ENCODE assay signal across 20 cellular contexts in genomic region chr10:97442277-97442676, GRCh38. TPM values are rescaled to one million over a fixed set of nuclear protein-coding genes. Genes with fewer than 3 reads are reported as not detected.
DNase-seq lines count a peak whose midpoint lies in the region; ATAC-seq and TF ChIP-seq lines count a peak whose summit lies in the region.
"Had no signal": no experiment of that assay in that cellular context is flagged by ENCODE, and none has a peak within 500 bp of the region (broad histone marks: within the 10 kb centered on the region; RNA-seq: fewer than 3 reads in every experiment).

No MANE protein-coding gene starts in this region.

- no peaks in the 10 kb centered on the region for H3K9me3 Mint-ChIP-seq in activated T-cell treated with anti-CD3 and anti-CD28 coated beads, Interleukin-2, amount 50 U/mL, for 72 hours
- no peaks in the 10 kb centered on the region for H3K9me3 Mint-ChIP-seq in activated T-cell treated with anti-CD3 and anti-CD28 coated beads, Interleukin-2, amount 50 U/mL, for 4 hours
- H3K9me3 Mint-ChIP-seq: GM23338, H9 had no signal

- no peaks in the 10 kb centered on the region for H3K27me3 Mint-ChIP-seq in activated T-cell treated with anti-CD3 and anti-CD28 coated beads, Interleukin-2, amount 50 U/mL, for 72 hours (ENCODE audit: low read depth)
- H3K27me3 Mint-ChIP-seq in activated T-cell treated with anti-CD3 and anti-CD28 coated beads, Interleukin-2, amount 50 U/mL, for 4 hours (ENCODE audit: low read depth): no peaks in the 10 kb centered on the region
- H3K27me3 Mint-ChIP-seq: CD4-positive, alpha-beta memory T cell had no signal

- no peak for ATAC-seq in activated T-cell treated with anti-CD3 and anti-CD28 coated beads, Interleukin-2, amount 50 U/mL, for 72 hours (replicated peaks in 1 of 2)
- ATAC-seq in activated T-cell treated with anti-CD3 and anti-CD28 coated beads, Interleukin-2, amount 50 U/mL, for 4 hours: no peak
- ATAC-seq in GM19452 (IDR thresholded peaks at IDR 0.05; ENCODE audit: unreplicated experiment) (no peak), GM21717 (IDR thresholded peaks at IDR 0.05; ENCODE audit: unreplicated experiment) (no peak), HG02885 (IDR thresholded peaks at IDR 0.05; ENCODE audit: poor library complexity, unreplicated experiment) (no peak)
- ATAC-seq: A549, GM23338, HCT116 had no signal

- peak overlapping the region; percentile 54 for H3K27ac Mint-ChIP-seq in activated T-cell treated with anti-CD3 and anti-CD28 coated beads, Interleukin-2, amount 50 U/mL, for 72 hours
- H3K27ac Mint-ChIP-seq: CD4-positive, alpha-beta memory T cell; GM23338; H9 had no signal

- no peak for DNase-seq in activated T-cell treated with anti-CD3 and anti-CD28 coated beads, Interleukin-2, amount 50 U/mL, for 72 hours
- no peak for DNase-seq in activated T-cell treated with anti-CD3 and anti-CD28 coated beads, Interleukin-2, amount 50 U/mL, for 4 hours
- peak; percentile 68 for DNase-seq in ACHN
- no peak for DNase-seq in RWPE1 (ENCODE audit: low spot score)
- peak; percentile 71 for DNase-seq in foreskin melanocyte
- DNase-seq: 8988T; C1 segment of cervical spinal cord; Calu3; CD4-positive, alpha-beta memory T cell; COR-L47; DMS53; DMS79 treated with DMSO at 0.1 percent for 48 hours; GF-D8; H9 had no signal

- in situ Hi-C loops in ACHN (cut with HindIII; ENCODE audit: low pct_ligation_motif_present, low pct_unique_long_range_greater_than_20kb, low sequenced_read_pairs): no loop called here

- peaks cover 34% of the 10 kb centered on the region for H3K4me1 Mint-ChIP-seq in activated T-cell treated with anti-CD3 and anti-CD28 coated beads, Interleukin-2, amount 50 U/mL, for 72 hours (ENCODE audit: low read depth)
- peaks cover 29% of the 10 kb centered on the region for H3K4me1 Mint-ChIP-seq in activated T-cell treated with anti-CD3 and anti-CD28 coated beads, Interleukin-2, amount 50 U/mL, for 4 hours (ENCODE audit: low read depth)

- H3K27ac ChIP-seq in RWPE1: peak overlapping the region; percentile 27
- H3K27ac ChIP-seq: A549 had no signal

- H3K4me3 Mint-ChIP-seq in activated T-cell treated with anti-CD3 and anti-CD28 coated beads, Interleukin-2, amount 50 U/mL, for 72 hours: no peak overlapping the region
- no peak overlapping the region for H3K4me3 Mint-ChIP-seq in activated T-cell treated with anti-CD3 and anti-CD28 coated beads, Interleukin-2, amount 50 U/mL, for 4 hours
- H3K4me3 Mint-ChIP-seq: CD4-positive, alpha-beta memory T cell; GM23338; H9 had no signal

- TF ChIP-seq CTCF in RWPE1 (conservative IDR thresholded peaks at IDR 0.05; ENCODE audit: low read depth): no peak

- H3K36me3 Mint-ChIP-seq in activated T-cell treated with anti-CD3 and anti-CD28 coated beads, Interleukin-2, amount 50 U/mL, for 72 hours (ENCODE audit: insufficient read depth in 2 of 2): peaks cover 17 to 23% of the 10 kb centered on the region in 2 donors
- H3K36me3 Mint-ChIP-seq in activated T-cell treated with anti-CD3 and anti-CD28 coated beads, Interleukin-2, amount 50 U/mL, for 4 hours (ENCODE audit: insufficient read depth): peaks cover 20% of the 10 kb centered on the region

- CTCF ChIA-PET in RWPE1 (lab: Yijun Ruan, JAX): interaction anchor here (0.6 kb wide), 1 partner anchor 61 kb away, joined by 3 read pairs; no protein-coding TSS in a partner anchor

- POLR2A ChIA-PET in RWPE1 (lab: Yijun Ruan, JAX; ENCODE audit: low non-redundant PET): no interaction called here

RNA-seq across cellular contexts. Expression of gene EXOSC1, which starts 3.5 kb away (rescaled TPM):
- 10 to 100 TPM; 75.3 to 75.7 TPM for total RNA-seq in activated T-cell treated with anti-CD3 and anti-CD28 coated beads, Interleukin-2, amount 50 U/mL, for 72 hours
- 10 to 100 TPM; 60.3 to 72.2 (median 71.9) TPM for total RNA-seq in activated T-cell treated with anti-CD3 and anti-CD28 coated beads, Interleukin-2, amount 50 U/mL, for 4 hours

RNA-seq across cellular contexts. Expression of gene ZDHHC16, which starts 3.7 kb away (rescaled TPM):
- total RNA-seq in activated T-cell treated with anti-CD3 and anti-CD28 coated beads, Interleukin-2, amount 50 U/mL, for 72 hours: 10 to 100 TPM; 35.5 to 37.8 TPM
- total RNA-seq in activated T-cell treated with anti-CD3 and anti-CD28 coated beads, Interleukin-2, amount 50 U/mL, for 4 hours: 10 to 100 TPM; 54.3 to 62.9 (median 59.6) TPM

RNA-seq across cellular contexts. Expression of gene PGAM1, which starts 16.3 kb away (rescaled TPM):
- 100 to 1,000 TPM; 362 to 512 TPM for total RNA-seq in activated T-cell treated with anti-CD3 and anti-CD28 coated beads, Interleukin-2, amount 50 U/mL, for 72 hours
- total RNA-seq in activated T-cell treated with anti-CD3 and anti-CD28 coated beads, Interleukin-2, amount 50 U/mL, for 4 hours: 1,000 to 10,000 TPM; 1,128 to 1,173 (median 1,167) TPM

RNA-seq across cellular contexts. Expression of gene RRP12, which starts 41.1 kb away (rescaled TPM):
- total RNA-seq in activated T-cell treated with anti-CD3 and anti-CD28 coated beads, Interleukin-2, amount 50 U/mL, for 72 hours: 10 to 100 TPM; 27.8 to 33.5 TPM
- 100 to 1,000 TPM; 218 to 222 (median 218) TPM for total RNA-seq in activated T-cell treated with anti-CD3 and anti-CD28 coated beads, Interleukin-2, amount 50 U/mL, for 4 hours

RNA-seq across cellular contexts. Expression of gene MMS19, which starts 55.9 kb away (rescaled TPM):
- 100 to 1,000 TPM in 1 of 2 donors, 10 to 100 TPM in 1; 92.2 to 113 TPM for total RNA-seq in activated T-cell treated with anti-CD3 and anti-CD28 coated beads, Interleukin-2, amount 50 U/mL, for 72 hours
- total RNA-seq in activated T-cell treated with anti-CD3 and anti-CD28 coated beads, Interleukin-2, amount 50 U/mL, for 4 hours: 10 to 100 TPM; 77.3 to 87.5 (median 83.4) TPM

Comparison
In these comparisons a context has a peak if more than half of its experiments do, and no peak if none do; other contexts are left out.
1. DNase-seq: peak in ACHN (single experiment) and foreskin melanocyte (single experiment); none in activated T-cell treated with anti-CD3 and anti-CD28 coated beads, Interleukin-2, amount 50 U/mL, for 72 hours (0 of 2), activated T-cell treated with anti-CD3 and anti-CD28 coated beads, Interleukin-2, amount 50 U/mL, for 4 hours (single experiment) and RWPE1 (single experiment).